In genomic region chr1:201954263-201955008, GRCh38 we compare ENCODE assay signal across 8 cellular contexts. TPM values are rescaled to one million over a fixed set of nuclear protein-coding genes. Genes with fewer than 3 reads are reported as not detected.
DNase-seq lines count a peak whose midpoint lies in the region; ATAC-seq and TF ChIP-seq lines count a peak whose summit lies in the region.

No MANE protein-coding gene starts in this region.

- peak overlapping the region; percentile 86 for H3K9ac ChIP-seq in SU-DHL-6 (ENCODE audit: low read length)

- peaks cover 5% of the 10 kb centered on the region for H3K36me3 Mint-ChIP-seq in progenitor cell of endocrine pancreas (ENCODE audit: insufficient read depth)

- H3K4me2 ChIP-seq in SU-DHL-6 (ENCODE audit: low read depth, low read length, poor library complexity, severe bottlenecking): peak overlapping the region; percentile 66

- DNase-seq in Caki2 (ENCODE audit: low read depth) (peak; percentile 7), esophagus muscularis mucosa (ENCODE audit: extremely low spot score) (no peak), progenitor cell of endocrine pancreas (ENCODE audit: low spot score, unreplicated experiment) (no peak), AG08396 (ENCODE audit: low spot score) (no peak), NCI-H774 (lab: John Stamatoyannopoulos, UW) (no peak)

- ATAC-seq in GM19035 (IDR thresholded peaks at IDR 0.05; ENCODE audit: unreplicated experiment) (no peak), HG03097 (IDR thresholded peaks at IDR 0.05; ENCODE audit: low FRiP score, unreplicated experiment) (no peak)

- H3K4me3 Mint-ChIP-seq in progenitor cell of endocrine pancreas (ENCODE audit: low read depth): peak overlapping the region; percentile 98

- peaks cover 9 to 25% (median 23%) of the 10 kb centered on the region in 4 donors for H3K4me1 ChIP-seq in esophagus muscularis mucosa

- H2AFZ ChIP-seq in SU-DHL-6 (ENCODE audit: low read depth, low read length, severe bottlenecking): peak overlapping the region; percentile 85

- no peak for TF ChIP-seq CTCF in SU-DHL-6 (IDR thresholded peaks at IDR 0.05; ENCODE audit: insufficient read depth, low read length, poor library complexity, severe bottlenecking)
- TF ChIP-seq CTCF in esophagus muscularis mucosa (IDR thresholded peaks at IDR 0.05): no peak
- no peak for TF ChIP-seq CTCF in progenitor cell of endocrine pancreas (IDR thresholded peaks at IDR 0.05; ENCODE audit: unreplicated experiment)

- TF ChIP-seq EP300 in esophagus muscularis mucosa (IDR thresholded peaks at IDR 0.05): no peak

- H3K27me3 ChIP-seq in SU-DHL-6 (ENCODE audit: low read length) (no peaks in the 10 kb centered on the region), esophagus muscularis mucosa (no peaks in the 10 kb centered on the region)

- H3K9me3 Mint-ChIP-seq in progenitor cell of endocrine pancreas (ENCODE audit: low read depth): no peaks in the 10 kb centered on the region

- intact Hi-C loops in esophagus muscularis mucosa (cut with DNase I): no loop called here

- H3K27ac Mint-ChIP-seq in progenitor cell of endocrine pancreas: peak overlapping the region; percentile 95

- no peaks in the 10 kb centered on the region for H3K9me2 ChIP-seq in SU-DHL-6 (replicated peaks; ENCODE audit: insufficient read depth, low read length)

- no peaks in the 10 kb centered on the region for H3F3A ChIP-seq in SU-DHL-6 (ENCODE audit: insufficient read depth)

- H3K36me3 ChIP-seq in SU-DHL-6 (ENCODE audit: low read length): 0 out of 2 replicates have a peak, but pooled peaks cover 6% of the 10 kb centered on the region
- H3K36me3 ChIP-seq in esophagus muscularis mucosa: peaks cover 17 to 24% (median 22%) of the 10 kb centered on the region in 4 donors

- 46% methylated on average over 21 of the region's 24 CpGs for whole genome bisulfite sequencing in esophagus muscularis mucosa

- peaks cover 11% of the 10 kb centered on the region for H3K4me1 Mint-ChIP-seq in progenitor cell of endocrine pancreas (ENCODE audit: low read depth)

- H3K4me3 ChIP-seq in SU-DHL-6 (ENCODE audit: insufficient read depth, low read length, poor library complexity, severe bottlenecking): peak overlapping the region; percentile 83
- H3K4me3 ChIP-seq in esophagus muscularis mucosa: peak overlapping the region; percentile 75 to 96 (median 82)

- peaks cover 23% of the 10 kb centered on the region for H3K79me2 ChIP-seq in SU-DHL-6 (ENCODE audit: insufficient read depth, low read length)

- H3K9me3 ChIP-seq in SU-DHL-6 (ENCODE audit: insufficient read depth, low read length): no peaks in the 10 kb centered on the region
- H3K9me3 ChIP-seq in esophagus muscularis mucosa: no peaks in the 10 kb centered on the region

- H4K20me1 ChIP-seq in SU-DHL-6 (ENCODE audit: low read depth, low read length): no peaks in the 10 kb centered on the region

- H3K27me3 Mint-ChIP-seq in progenitor cell of endocrine pancreas: peaks cover 3% of the 10 kb centered on the region

- peak overlapping the region; percentile 26 for H3K27ac ChIP-seq in SU-DHL-6 (ENCODE audit: low read depth, low read length)
- H3K27ac ChIP-seq in esophagus muscularis mucosa (replicated peaks in 1 of 4): peak overlapping the region; percentile 83 to 90 (median 86)

- no peak for TF ChIP-seq POLR2A in esophagus muscularis mucosa (IDR thresholded peaks at IDR 0.05; ENCODE audit: low read depth)

- in situ Hi-C loops in Caki2 (cut with HindIII; ENCODE audit: low pct_unique_long_range_greater_than_20kb, low sequenced_read_pairs): no loop called here

RNA-seq across cellular contexts. Expression of gene TIMM17A, which starts 0.9 kb away (rescaled TPM):
- 48.8 and 56.4 TPM in 2 replicates for total RNA-seq in Caki2 (2014; rRNA removed; shearing (Covaris generic); ENCODE audit: low replicate concordance)
- total RNA-seq in esophagus muscularis mucosa: 10 to 100 TPM; 30.7 to 46.1 (median 32.4) TPM
- total RNA-seq in progenitor cell of endocrine pancreas: 43.5 and 49.5 TPM in 2 replicates

RNA-seq across cellular contexts. Expression of gene LMOD1, which starts 8.1 kb away (rescaled TPM):
- total RNA-seq in Caki2 (2014; rRNA removed; shearing (Covaris generic); ENCODE audit: low replicate concordance): not detected in 2 replicates
- total RNA-seq in esophagus muscularis mucosa (1,000 to 10,000 TPM; 1,021 to 1,618 (median 1,290) TPM), progenitor cell of endocrine pancreas (0.41 and 0.62 TPM in 2 replicates)

RNA-seq across cellular contexts. Expression of gene RNPEP, which starts 28.0 kb away (rescaled TPM):
- 139 and 146 TPM in 2 replicates for total RNA-seq in Caki2 (2014; rRNA removed; shearing (Covaris generic); ENCODE audit: low replicate concordance)
- total RNA-seq in esophagus muscularis mucosa (10 to 100 TPM; 33.0 to 49.0 (median 44.0) TPM), progenitor cell of endocrine pancreas (54.7 and 59.5 TPM in 2 replicates)

RNA-seq across cellular contexts. Expression of gene ELF3, which starts 56.0 kb away (rescaled TPM):
- total RNA-seq in Caki2 (2014; rRNA removed; shearing (Covaris generic); ENCODE audit: low replicate concordance): 251 and 255 TPM in 2 replicates
- total RNA-seq in esophagus muscularis mucosa (1 to 10 TPM in 2 of 4 donors, under 1 TPM in 1, not detected in 1; 0.17 to 2.9 (median 1.2) TPM), progenitor cell of endocrine pancreas (71.9 and 74.3 TPM in 2 replicates)

Comparison
In these comparisons a context has a peak if more than half of its experiments do, and no peak if none do; other contexts are left out.
1. RNA of gene LMOD1, which starts 8.1 kb away (total RNA-seq): 1,021 to 1,618 TPM in esophagus muscularis mucosa; 0.41 to 0.62 TPM in progenitor cell of endocrine pancreas and not detected in Caki2; every median in the first group is over 100 times any median in the second.